ENCODE assay signal across 18 cellular contexts in the genomic region with DNA sequence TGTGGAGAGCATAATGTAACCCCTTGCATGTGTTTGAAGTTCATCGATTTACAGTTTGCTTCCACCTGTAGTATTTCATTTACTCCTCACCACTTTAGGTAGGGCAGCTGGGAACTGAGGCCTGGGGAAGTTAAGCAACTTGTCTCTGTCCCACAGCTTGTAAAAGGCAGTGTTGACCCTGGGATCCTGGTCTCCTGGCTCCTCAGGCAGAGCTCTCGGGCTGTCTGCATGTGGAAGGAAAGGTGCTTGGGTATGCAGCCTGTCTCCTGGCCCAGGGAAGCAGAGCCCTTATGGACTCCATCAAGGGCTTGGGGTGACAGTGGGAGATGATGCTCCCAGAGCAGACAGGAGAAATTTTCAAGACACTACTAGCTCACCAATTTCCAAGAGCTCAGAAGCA. TPM values are rescaled to one million over a fixed set of nuclear protein-coding genes. Genes with fewer than 3 reads are reported as not detected.
DNase-seq lines count a peak whose midpoint lies in the region; ATAC-seq and TF ChIP-seq lines count a peak whose summit lies in the region.
"Had no signal": no experiment of that assay in that cellular context is flagged by ENCODE, and none has a peak within 500 bp of the region (broad histone marks: within the 10 kb centered on the region; RNA-seq: fewer than 3 reads in every experiment).

No MANE protein-coding gene starts in this region.

- intact Hi-C loops in dorsolateral prefrontal cortex (cut with DNase I) (loop anchor here (2.0 to 5.0 kb wide), 3 partner anchors 76 to 113 kb away; no protein-coding TSS in a partner anchor), posterior vena cava (cut with DNase I) (no loop called here), Right ventricle myocardium superior (cut with DNase I) (no loop called here)

- H3K27ac ChIP-seq in WERI-Rb-1 = peak overlapping the region; percentile 28; the same call in 1 of the 2 replicates
- peak overlapping the region; percentile 58 to 100 (median 98) for H3K27ac ChIP-seq in dorsolateral prefrontal cortex
- H3K27ac ChIP-seq: BLaER1 treated with 17β-estradiol and CSF1 and Interleukin-3, amounts not matched to agents 10 nM and 100 nM had no signal

- TF ChIP-seq CTCF in WERI-Rb-1 (IDR thresholded peaks at IDR 0.05; ENCODE audit: low read depth, low read length) = no peak
- no peak for TF ChIP-seq CTCF in dorsolateral prefrontal cortex (IDR thresholded peaks at IDR 0.05 in 54 of 56, conservative IDR thresholded peaks at IDR 0.05 in 2 of 56; ENCODE audit: low read depth in 1 of 56, partially characterized antibody in 56 of 56)

- no peaks in the 10 kb centered on the region for H3K9me3 ChIP-seq in WERI-Rb-1 (ENCODE audit: severe bottlenecking)

- DNase-seq in WERI-Rb-1 (no peak), dorsolateral prefrontal cortex (no peak), posterior vena cava (ENCODE audit: low spot score) (peak; percentile 40), Right ventricle myocardium superior (no peak), amniotic stem cell (lab: John Stamatoyannopoulos, UW) (no peak)
- DNase-seq in activated CD4-positive, alpha-beta T cell treated with anti-CD3 and anti-CD28 coated beads for 48 hours = no peak
- DNase-seq: 8988T; Calu3; CD8-positive, alpha-beta T cell; DMS79 treated with DMSO at 0.1 percent for 48 hours; GF-D8; HFFc6 had no signal

- ATAC-seq in Right ventricle myocardium superior (ENCODE audit: poor library complexity) = no peak
- ATAC-seq in HG03039 (IDR thresholded peaks at IDR 0.05; ENCODE audit: unreplicated experiment) = no peak
- ATAC-seq: CD8-positive, alpha-beta T cell; GM23338; HCT116 had no signal

- no peaks in the 10 kb centered on the region for H3K27me3 ChIP-seq in WERI-Rb-1 (ENCODE audit: insufficient read depth, low read depth, severe bottlenecking)
- H3K27me3 ChIP-seq in dorsolateral prefrontal cortex = no peaks in the 10 kb centered on the region
- H3K27me3 ChIP-seq: BLaER1 treated with 17β-estradiol and CSF1 and Interleukin-3, amounts not matched to agents 10 nM and 100 nM had no signal

- H3K4me3 ChIP-seq in WERI-Rb-1 (ENCODE audit: low read depth, low read length) (no peak overlapping the region), dorsolateral prefrontal cortex (no peak overlapping the region)
- H3K4me3 ChIP-seq: BLaER1 treated with 17β-estradiol and CSF1 and Interleukin-3, amounts not matched to agents 10 nM and 100 nM; GM23338 had no signal

- no peaks in the 10 kb centered on the region for H3K36me3 ChIP-seq in WERI-Rb-1
- H3K36me3 ChIP-seq: BLaER1 treated with 17β-estradiol and CSF1 and Interleukin-3, amounts not matched to agents 10 nM and 100 nM had no signal

RNA-seq across cellular contexts. Expression of gene TRIM29, which starts 49.9 kb away (rescaled TPM):
- total RNA-seq in dorsolateral prefrontal cortex (1 to 10 TPM in 71 of 120 experiments, under 1 TPM in 35, not detected in 14; 0.22 to 6.4 (median 1.4) TPM), posterior vena cava (1 to 10 TPM; 8.5 to 8.7 TPM), Right ventricle myocardium superior (not detected)
- total RNA-seq: A673; B cell; CD8-positive, alpha-beta T cell had no signal

Comparison
In these comparisons a context has a peak if more than half of its experiments do, and no peak if none do; other contexts are left out.
1. intact Hi-C loops: an anchor here in dorsolateral prefrontal cortex (2.0 to 5.0 kb wide); none called in posterior vena cava and Right ventricle myocardium superior.